ENCODE assay signal across 8 cellular contexts in genomic region chr12:77010637-77011548, GRCh38. TPM values are rescaled to one million over a fixed set of nuclear protein-coding genes. Genes with fewer than 3 reads are reported as not detected.
DNase-seq lines count a peak whose midpoint lies in the region; ATAC-seq, FAIRE-seq and TF ChIP-seq lines count a peak whose summit lies in the region.

No MANE protein-coding gene starts in this region.

- FAIRE-seq in colon (lab: Jason Lieb, UNC): peak; percentile 55

- peaks cover 38% of the 10 kb centered on the region for H3K27me3 Mint-ChIP-seq in CD4-positive, CD25-positive, alpha-beta regulatory T cell

- no peaks in the 10 kb centered on the region for H3K9me3 ChIP-seq in CD4-positive, CD25-positive, alpha-beta regulatory T cell (ENCODE audit: control insufficient read depth in 2 of 2, low read length in 2 of 2)
- no peaks in the 10 kb centered on the region for H3K9me3 ChIP-seq in liver (ENCODE audit: control insufficient read depth in 4 of 4, low read length in 3 of 4)

- H3K27me3 ChIP-seq in CD4-positive, CD25-positive, alpha-beta regulatory T cell (ENCODE audit: control insufficient read depth, insufficient read depth, low read length): peaks cover 4% of the 10 kb centered on the region
- H3K27me3 ChIP-seq in liver (ENCODE audit: control insufficient read depth in 4 of 4, insufficient read depth in 4 of 4, low read length in 3 of 4): no peaks in the 10 kb centered on the region

- H3K4me3 Mint-ChIP-seq in CD4-positive, CD25-positive, alpha-beta regulatory T cell: no peak overlapping the region

- 5% methylated on average over 9 of the region's 9 CpGs for WGBS in liver

- DNase-seq in CD4-positive, CD25-positive, alpha-beta regulatory T cell: peak; percentile 29 to 79 (median 41)
- DNase-seq in NCI-H460 (ENCODE audit: extremely low read depth, low read depth): peak; percentile 69
- DNase-seq in activated CD4-positive, alpha-beta T cell treated with anti-CD3 and anti-CD28 coated beads for 4 hours: peak; percentile 46 to 56
- peak; percentile 17 to 48 (median 21) for DNase-seq in stimulated activated CD4-positive, alpha-beta T cell treated with anti-CD3 and anti-CD28 coated beads, TNF-alpha, amount 100 ng/mL, for 1 hour (ENCODE audit: low read depth in 3 of 3, low spot score in 1 of 3)

- ATAC-seq in CD4-positive, CD25-positive, alpha-beta regulatory T cell (ENCODE audit: low read depth in 2 of 2): peak in 1 of 2 donors; percentile 57
- ATAC-seq in GM19372 (IDR thresholded peaks at IDR 0.05; ENCODE audit: low read depth, unreplicated experiment): peak; percentile 79
- peak; percentile 95 for ATAC-seq in HG03442 (IDR thresholded peaks at IDR 0.05; ENCODE audit: unreplicated experiment)

- H3K9me3 Mint-ChIP-seq in CD4-positive, CD25-positive, alpha-beta regulatory T cell: no peaks in the 10 kb centered on the region

- TF ChIP-seq CTCF in liver (IDR thresholded peaks at IDR 0.05; ENCODE audit: low read depth, low read length, missing input control): peak; percentile 86

- H3K27ac ChIP-seq in CD4-positive, CD25-positive, alpha-beta regulatory T cell (ENCODE audit: insufficient read depth, low read length, poor library complexity, severe bottlenecking): no peak overlapping the region
- no peak overlapping the region for H3K27ac ChIP-seq in liver (ENCODE audit: low read depth in 1 of 2, low read length in 2 of 2)

- peaks cover 0 to 11% (median 6%) of the 10 kb centered on the region in 4 donors for H3K4me1 Mint-ChIP-seq in CD4-positive, CD25-positive, alpha-beta regulatory T cell

- H3K36me3 ChIP-seq in CD4-positive, CD25-positive, alpha-beta regulatory T cell (ENCODE audit: control insufficient read depth, insufficient read depth, low read length): no peaks in the 10 kb centered on the region
- H3K36me3 ChIP-seq in liver (ENCODE audit: control insufficient read depth in 4 of 4, insufficient read depth in 3 of 4, low read depth in 1 of 4, low read length in 3 of 4): no peaks in the 10 kb centered on the region

- no peak overlapping the region for H3K9ac ChIP-seq in liver (ENCODE audit: low read depth in 1 of 2, low read length in 2 of 2)

- H3K4me1 ChIP-seq in CD4-positive, CD25-positive, alpha-beta regulatory T cell (ENCODE audit: control insufficient read depth, insufficient read depth, low read length, poor library complexity, severe bottlenecking): no peaks in the 10 kb centered on the region
- peaks cover 0 to 5% (median 0%) of the 10 kb centered on the region in 4 donors for H3K4me1 ChIP-seq in liver (ENCODE audit: control insufficient read depth in 4 of 4, insufficient read depth in 4 of 4, low read length in 3 of 4)

- TF ChIP-seq RAD21 in liver (IDR thresholded peaks at IDR 0.05): peak; percentile 92 to 93

- no peak overlapping the region for H3K4me3 ChIP-seq in CD4-positive, CD25-positive, alpha-beta regulatory T cell (ENCODE audit: low read depth, low read length)
- H3K4me3 ChIP-seq in liver (ENCODE audit: low read depth in 1 of 3, low read length in 3 of 3): no peak overlapping the region

- H3K36me3 Mint-ChIP-seq in CD4-positive, CD25-positive, alpha-beta regulatory T cell: no peaks in the 10 kb centered on the region

- no peak overlapping the region for H3K27ac Mint-ChIP-seq in CD4-positive, CD25-positive, alpha-beta regulatory T cell

TF ChIP-seq in liver, 16 proteins besides CTCF, POLR2A, EP300 and RAD21:
- no peak for TF ChIP-seq TAF1 (conservative IDR thresholded peaks at IDR 0.05)
- TF ChIP-seq HNF4G (IDR thresholded peaks at IDR 0.05): no peak
- no peak for TF ChIP-seq MAX (IDR thresholded peaks at IDR 0.05)
- TF ChIP-seq JUND (IDR thresholded peaks at IDR 0.05): no peak
- TF ChIP-seq FOXA2 (IDR thresholded peaks at IDR 0.05): no peak
- no peak for TF ChIP-seq ZBTB33 (IDR thresholded peaks at IDR 0.05)
- TF ChIP-seq ATF3 (IDR thresholded peaks at IDR 0.05): no peak
- TF ChIP-seq GABPA (IDR thresholded peaks at IDR 0.05 in 1 of 2, conservative IDR thresholded peaks at IDR 0.05 in 1 of 2): no peak
- no peak for TF ChIP-seq YY1 (IDR thresholded peaks at IDR 0.05)
- no peak for TF ChIP-seq REST (IDR thresholded peaks at IDR 0.05)
- TF ChIP-seq FOXA1 (IDR thresholded peaks at IDR 0.05): no peak
- TF ChIP-seq SP1 (IDR thresholded peaks at IDR 0.05): no peak
- TF ChIP-seq RXRA (IDR thresholded peaks at IDR 0.05): no peak
- TF ChIP-seq EGR1 (IDR thresholded peaks at IDR 0.05; ENCODE audit: low read depth in 2 of 2): no peak
- no peak for TF ChIP-seq HNF4A (conservative IDR thresholded peaks at IDR 0.05)
- no peak for TF ChIP-seq NR2F2 (IDR thresholded peaks at IDR 0.05)
TF ChIP-seq in liver: peak in this region for 0.

RNA-seq across cellular contexts. Expression of gene E2F7, which starts 54.5 kb away (rescaled TPM):
- 1.6 TPM for total RNA-seq in CD4-positive, CD25-positive, alpha-beta regulatory T cell
- under 1 TPM in 2 of 4 donors, not detected in 2; 0.13 to 0.21 TPM for polyA plus RNA-seq in CD4-positive, CD25-positive, alpha-beta regulatory T cell
- total RNA-seq in NCI-H460 (2014; rRNA removed; shearing (Covaris generic)): 7.3 and 8.7 TPM in 2 replicates
- polyA plus RNA-seq in NCI-H460 (2014; cell fraction: nucleus; rRNA removed): 11.9 and 18.1 TPM in 2 replicates
- 1 to 10 TPM in 1 of 2 donors, not detected in 1; 5.8 TPM for total RNA-seq in liver
- polyA plus RNA-seq in liver: under 1 TPM; 0.13 to 0.17 TPM
